8 cellular contexts compared by ENCODE assay signal in genomic region chr4:153497988-153498967, GRCh38. TPM values are rescaled to one million over a fixed set of nuclear protein-coding genes. Genes with fewer than 3 reads are reported as not detected.
DNase-seq lines count a peak whose midpoint lies in the region; ATAC-seq and TF ChIP-seq lines count a peak whose summit lies in the region.

No MANE protein-coding gene starts in this region.

- H3K36me3 ChIP-seq in left lung: no peaks in the 10 kb centered on the region
- no peaks in the 10 kb centered on the region for H3K36me3 ChIP-seq in BE2C

- H3K27ac ChIP-seq in left lung: peak overlapping the region in 1 of 2 donors; percentile 5

- no peaks in the 10 kb centered on the region for H3K9me3 ChIP-seq in left lung
- no peaks in the 10 kb centered on the region for H3K9me3 ChIP-seq in BE2C

- intact Hi-C loops in left lung (cut with DNase I): no loop called here

- TF ChIP-seq CTCF in left lung (IDR thresholded peaks at IDR 0.05) (no peak), BE2C (IDR thresholded peaks at IDR 0.05; ENCODE audit: low read depth, low read length) (no peak)

- H3K4me3 Mint-ChIP-seq in activated T-cell treated with anti-CD3 and anti-CD28 coated beads, Interleukin-2, amount 50 U/mL, for 4 hours: peak overlapping the region; percentile 67
- H3K4me3 Mint-ChIP-seq in activated naive CD8-positive, alpha-beta T cell: peak overlapping the region; percentile 85

- no peak for DNase-seq in activated T-cell treated with anti-CD3 and anti-CD28 coated beads, Interleukin-2, amount 50 U/mL, for 4 hours
- no peak for DNase-seq in activated T-cell treated with anti-CD3 and anti-CD28 coated beads, Interleukin-2, amount 50 U/mL, for 48 hours
- DNase-seq in left lung: no peak
- DNase-seq in BE2C: no peak
- DNase-seq in activated gamma-delta T cell treated with Interleukin-2 at 50 U/mL for 16 hours: no peak
- no peak for DNase-seq in T-helper 9 cell

- peaks cover 14% of the 10 kb centered on the region for H3K36me3 Mint-ChIP-seq in activated T-cell treated with anti-CD3 and anti-CD28 coated beads, Interleukin-2, amount 50 U/mL, for 4 hours (ENCODE audit: insufficient read depth)
- peaks cover 5% of the 10 kb centered on the region for H3K36me3 Mint-ChIP-seq in activated naive CD8-positive, alpha-beta T cell

- no peaks in the 10 kb centered on the region for H3K27me3 Mint-ChIP-seq in activated T-cell treated with anti-CD3 and anti-CD28 coated beads, Interleukin-2, amount 50 U/mL, for 4 hours (ENCODE audit: low read depth)
- no peaks in the 10 kb centered on the region for H3K27me3 Mint-ChIP-seq in activated naive CD8-positive, alpha-beta T cell

- H3K4me3 ChIP-seq in left lung (no peak overlapping the region), BE2C (ENCODE audit: low read depth, low read length) (no peak overlapping the region)

- H3K9me3 Mint-ChIP-seq in activated T-cell treated with anti-CD3 and anti-CD28 coated beads, Interleukin-2, amount 50 U/mL, for 4 hours: no peaks in the 10 kb centered on the region
- no peaks in the 10 kb centered on the region for H3K9me3 Mint-ChIP-seq in activated naive CD8-positive, alpha-beta T cell (ENCODE audit: low read depth)

- peaks cover 94% of the 10 kb centered on the region for H3K4me1 Mint-ChIP-seq in activated T-cell treated with anti-CD3 and anti-CD28 coated beads, Interleukin-2, amount 50 U/mL, for 4 hours (ENCODE audit: low read depth)
- H3K4me1 Mint-ChIP-seq in activated naive CD8-positive, alpha-beta T cell (ENCODE audit: low read depth): peaks cover 94% of the 10 kb centered on the region

- H3K27ac Mint-ChIP-seq in activated naive CD8-positive, alpha-beta T cell: peak overlapping the region; percentile 98

- H3K27me3 ChIP-seq in left lung (no peaks in the 10 kb centered on the region), BE2C (no peaks in the 10 kb centered on the region)

- peak in 1 of 2 donors; percentile 18 for ATAC-seq in activated T-cell treated with anti-CD3 and anti-CD28 coated beads, Interleukin-2, amount 50 U/mL, for 4 hours
- ATAC-seq in HG02870 (IDR thresholded peaks at IDR 0.05; ENCODE audit: unreplicated experiment) (peak; percentile 72), left lung (peak; percentile 50)

- H3K4me1 ChIP-seq in left lung (peaks cover 3 to 5% of the 10 kb centered on the region in 2 donors), BE2C (no peaks in the 10 kb centered on the region)

RNA-seq across cellular contexts. Expression of gene TMEM131L, which starts 32.1 kb away (rescaled TPM):
- total RNA-seq in activated T-cell treated with anti-CD3 and anti-CD28 coated beads, Interleukin-2, amount 50 U/mL, for 4 hours: 10 to 100 TPM; 37.7 to 44.0 (median 41.7) TPM
- total RNA-seq in left lung: 10 to 100 TPM; 17.6 to 20.2 TPM
- 6.5 TPM for polyA plus RNA-seq in BE2C (2012; ENCODE audit: insufficient read depth, insufficient read length, low read depth)
